27 cellular contexts compared by ENCODE assay signal in the genomic region with DNA sequence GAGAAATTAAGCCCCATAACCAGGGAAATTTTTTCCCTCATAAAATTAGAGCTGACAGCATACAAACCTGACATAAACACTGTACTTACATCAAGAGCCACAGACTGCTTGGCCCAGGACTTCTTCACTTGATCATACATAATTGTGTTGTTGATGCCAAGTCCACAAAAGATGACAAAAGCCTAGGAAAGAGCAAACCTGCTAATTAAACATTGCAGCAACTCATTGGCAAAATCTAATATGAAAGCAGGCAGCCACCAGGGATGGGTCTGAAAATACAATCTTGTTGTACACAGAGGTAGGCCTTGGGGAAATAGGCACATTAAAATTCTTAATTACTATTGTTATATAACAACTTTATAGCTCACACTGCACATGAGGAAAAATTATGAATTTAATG.
"Had no signal": no experiment of that assay in that cellular context is flagged by ENCODE, and none has a peak within 500 bp of the region (broad histone marks: within the 10 kb centered on the region; RNA-seq: fewer than 3 reads in every experiment).

No MANE protein-coding gene starts in this region.

- H3K4me3 ChIP-seq: adrenal gland, ascending aorta, cardiac muscle cell, colonic mucosa, ovary, skin epidermis, thoracic aorta had no signal

- DNase-seq: activated CD4-positive, alpha-beta T cell treated with anti-CD3 and anti-CD28 coated beads for 4 hours; activated CD4-positive, alpha-beta T cell treated with anti-CD3 and anti-CD28 coated beads, Interleukin-2, amount 50 U/mL, for 4 hours; activated CD8-positive, alpha-beta memory T cell treated with anti-CD3 and anti-CD28 coated beads for 24 hours; activated effector memory CD4-positive, alpha-beta T cell treated with Interleukin-2 at 50 U/mL for 16 hours; activated naive CD4-positive, alpha-beta T cell treated with anti-CD3 and anti-CD28 coated beads for 36 hours; activated naive CD8-positive, alpha-beta T cell treated with anti-CD3 and anti-CD28 coated beads for 36 hours; adrenal gland; cerebellar nuclear complex; colonic mucosa; effector memory CD4-positive, alpha-beta T cell; left cardiac atrium; midbrain; naive thymus-derived CD4-positive, alpha-beta T cell; ovary; stimulated activated CD4-positive, alpha-beta T cell treated with anti-CD3 and anti-CD28 coated beads, Interleukin-12 subunit alpha, Interleukin-12 subunit beta, amount 100 ng/mL, for 4 hours; stimulated activated CD4-positive, alpha-beta T cell treated with anti-CD3 and anti-CD28 coated beads, Interleukin-4, amount 100 ng/mL, for 1 hour; trophoblast cell had no signal

- H3K9me3 ChIP-seq: adrenal gland, ascending aorta, colonic mucosa, ovary, thoracic aorta had no signal

- FAIRE-seq: frontal cortex, keratinocyte, urothelium cell line had no signal

- H3K27ac ChIP-seq: adrenal gland, ascending aorta, cardiac muscle cell, colonic mucosa, ovary, skin epidermis, thoracic aorta, VCaP had no signal

- H3K36me3 ChIP-seq: adrenal gland, ascending aorta, cardiac muscle cell, colonic mucosa, ovary, thoracic aorta had no signal

- H3K27me3 ChIP-seq: adrenal gland, ascending aorta, cardiac muscle cell, colonic mucosa, ovary had no signal

- ATAC-seq: left cardiac atrium; naive thymus-derived CD4-positive, alpha-beta T cell; sciatic nerve; stimulated activated effector memory CD8-positive, alpha-beta T cell treated with anti-CD3 and anti-CD28 coated beads, Interleukin-12 subunit alpha, Interleukin-12 subunit beta, amount 100 ng/mL, for 72 hours had no signal

- H3K4me1 ChIP-seq: adrenal gland, ascending aorta, colonic mucosa had no signal
